Comparison of ENCODE assay signal across 19 cellular contexts in genomic region chr10:60722623-60723022, GRCh38.
"Had no signal": no experiment of that assay in that cellular context is flagged by ENCODE, and none has a peak within 500 bp of the region (broad histone marks: within the 10 kb centered on the region; RNA-seq: fewer than 3 reads in every experiment).

No MANE protein-coding gene starts in this region.

- H3K4me3 ChIP-seq: heart left ventricle, lung, psoas muscle, right lobe of liver, tibial artery, upper lobe of left lung, vagina had no signal

- ATAC-seq: effector memory CD8-positive, alpha-beta T cell; heart left ventricle; left colon; left ventricle myocardium superior; naive thymus-derived CD8-positive, alpha-beta T cell; psoas muscle; right lobe of liver; stimulated activated memory B cell treated with anti-CD40 and anti-IgM and Interleukin-4, amounts not matched to agents 10 μg/mL and 1 μg/mL and 100 μg/mL, for 72 hours had no signal

- H3K27me3 Mint-ChIP-seq: effector memory CD8-positive, alpha-beta T cell; stimulated activated memory B cell treated with anti-CD40 and anti-IgM and Interleukin-4, amounts not matched to agents 10 μg/mL and 1 μg/mL and 100 μg/mL, for 72 hours had no signal

- DNase-seq: effector memory CD8-positive, alpha-beta T cell; foreskin melanocyte; heart left ventricle; hippocampal formation; left colon; left ventricle myocardium superior; mesendoderm; naive thymus-derived CD8-positive, alpha-beta T cell; psoas muscle; retina; right lobe of liver; stimulated activated CD4-positive, alpha-beta T cell treated with anti-CD3 and anti-CD28 coated beads, Interleukin-4, amount 100 ng/mL, for 24 hours; tibial artery; upper lobe of left lung had no signal

- H3K4me3 Mint-ChIP-seq: dendritic cell treated with granulocyte-macrophage colony-stimulating factor and Interleukin-4, amounts not matched to agents 40 ng/mL and 50 ng/mL, for 4 days; effector memory CD8-positive, alpha-beta T cell; stimulated activated memory B cell treated with anti-CD40 and anti-IgM and Interleukin-4, amounts not matched to agents 10 μg/mL and 1 μg/mL and 100 μg/mL, for 72 hours; stimulated activated naive CD8-positive, alpha-beta T cell treated with anti-CD3 and anti-CD28 coated beads, Interleukin-15, Interleukin-2, amounts not matched to agents 100 ng/mL and 50 ng/mL, for 24 hours had no signal

- H3K9me3 Mint-ChIP-seq: dendritic cell treated with granulocyte-macrophage colony-stimulating factor and Interleukin-4, amounts not matched to agents 40 ng/mL and 50 ng/mL, for 4 days; effector memory CD8-positive, alpha-beta T cell; stimulated activated memory B cell treated with anti-CD40 and anti-IgM and Interleukin-4, amounts not matched to agents 10 μg/mL and 1 μg/mL and 100 μg/mL, for 72 hours; stimulated activated naive CD8-positive, alpha-beta T cell treated with anti-CD3 and anti-CD28 coated beads, Interleukin-15, Interleukin-2, amounts not matched to agents 100 ng/mL and 50 ng/mL, for 24 hours had no signal

- H3K27ac Mint-ChIP-seq: dendritic cell treated with granulocyte-macrophage colony-stimulating factor and Interleukin-4, amounts not matched to agents 40 ng/mL and 50 ng/mL, for 4 days; effector memory CD8-positive, alpha-beta T cell; naive thymus-derived CD8-positive, alpha-beta T cell; stimulated activated memory B cell treated with anti-CD40 and anti-IgM and Interleukin-4, amounts not matched to agents 10 μg/mL and 1 μg/mL and 100 μg/mL, for 72 hours; stimulated activated naive CD8-positive, alpha-beta T cell treated with anti-CD3 and anti-CD28 coated beads, Interleukin-15, Interleukin-2, amounts not matched to agents 100 ng/mL and 50 ng/mL, for 24 hours had no signal
